In the genomic region with DNA sequence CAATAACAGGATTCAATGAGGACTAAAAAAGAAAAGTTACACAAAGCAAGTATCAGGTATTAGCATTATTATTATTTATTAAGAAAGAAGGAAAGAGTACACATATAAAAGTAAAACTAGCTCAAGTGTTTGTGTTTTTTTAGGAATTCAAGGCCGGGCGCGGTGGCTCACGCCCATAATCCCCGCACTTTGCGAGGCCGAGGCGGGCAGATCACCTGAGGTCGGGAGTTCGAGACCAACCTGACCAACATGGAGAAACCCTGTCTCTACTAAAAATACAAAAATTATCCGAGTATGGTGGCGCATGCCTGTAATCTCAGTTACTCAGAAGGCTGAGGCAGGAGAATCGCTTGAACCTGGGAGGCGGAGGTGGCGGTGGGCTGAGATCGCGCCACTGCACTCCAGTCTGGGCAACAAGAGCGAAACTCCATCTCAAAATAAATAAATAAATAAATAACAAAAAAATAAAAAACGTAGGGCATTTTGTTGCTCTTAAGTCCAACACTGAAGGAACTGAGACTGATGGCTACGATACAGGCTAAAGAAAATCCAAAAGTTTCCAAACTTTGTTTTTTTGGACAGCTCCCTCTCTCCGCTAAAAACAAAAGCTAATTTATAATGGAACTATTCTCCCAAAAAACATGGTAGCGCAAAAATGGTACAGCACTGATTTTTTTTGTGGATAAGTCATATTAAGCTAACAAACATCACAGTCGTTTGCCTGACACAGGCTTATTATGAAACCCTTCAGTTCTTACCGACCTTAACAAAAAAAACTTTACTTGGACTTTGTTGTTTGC, we compare ENCODE assay signal across 8 cellular contexts. TPM values are rescaled to one million over a fixed set of nuclear protein-coding genes. Genes with fewer than 3 reads are reported as not detected.
DNase-seq lines count a peak whose midpoint lies in the region; ATAC-seq lines count a peak whose summit lies in the region.

No MANE protein-coding gene starts in this region.

- peaks cover 36% of the 10 kb centered on the region for H3K4me1 Mint-ChIP-seq in T-helper 1 cell treated with Interleukin-12 subunit alpha and Interleukin-12 subunit beta and Interleukin-4 antibody, amounts not matched to agents 30 μg/mL and 1 μg/mL, for 36 hours (ENCODE audit: low read depth)
- peaks cover 30% of the 10 kb centered on the region for H3K4me1 Mint-ChIP-seq in activated T-helper 17 cell treated with anti-CD3 and anti-CD28 coated beads, Interleukin-2, amount 50 U/mL, for 72 hours

- H3K36me3 ChIP-seq in iPS-18a (ENCODE audit: control insufficient read depth, low read depth, low read length) (no peaks in the 10 kb centered on the region), stomach smooth muscle (ENCODE audit: control insufficient read depth in 2 of 2, insufficient read depth in 2 of 2, low read length in 2 of 2) (no peaks in the 10 kb centered on the region)

- no peaks in the 10 kb centered on the region for H3K9me3 ChIP-seq in iPS-18a (ENCODE audit: control insufficient read depth, low read depth, low read length)
- H3K9me3 ChIP-seq in stomach smooth muscle (ENCODE audit: control insufficient read depth in 2 of 2, low read length in 2 of 2), result no peaks in the 10 kb centered on the region

- H3K27ac ChIP-seq in iPS-18a (ENCODE audit: low read length) (no peak overlapping the region), stomach smooth muscle (ENCODE audit: low read length) (no peak overlapping the region)

- peak overlapping the region; percentile 100 for H3K4me3 Mint-ChIP-seq in T-helper 1 cell treated with Interleukin-12 subunit alpha and Interleukin-12 subunit beta and Interleukin-4 antibody, amounts not matched to agents 30 μg/mL and 1 μg/mL, for 36 hours
- H3K4me3 Mint-ChIP-seq in activated T-helper 17 cell treated with anti-CD3 and anti-CD28 coated beads, Interleukin-2, amount 50 U/mL, for 72 hours, result peak overlapping the region; percentile 94

- no peaks in the 10 kb centered on the region for H3K27me3 Mint-ChIP-seq in T-helper 1 cell treated with Interleukin-12 subunit alpha and Interleukin-12 subunit beta and Interleukin-4 antibody, amounts not matched to agents 30 μg/mL and 1 μg/mL, for 36 hours (ENCODE audit: low read depth)
- H3K27me3 Mint-ChIP-seq in activated T-helper 17 cell treated with anti-CD3 and anti-CD28 coated beads, Interleukin-2, amount 50 U/mL, for 72 hours, result no peaks in the 10 kb centered on the region

- no peaks in the 10 kb centered on the region for H3K27me3 ChIP-seq in iPS-18a (ENCODE audit: control insufficient read depth, insufficient read depth, low read length)
- no peaks in the 10 kb centered on the region for H3K27me3 ChIP-seq in stomach smooth muscle (ENCODE audit: control insufficient read depth in 1 of 2, insufficient read depth in 2 of 2, low read length in 2 of 2)

- H3K27ac Mint-ChIP-seq in T-helper 1 cell treated with Interleukin-12 subunit alpha and Interleukin-12 subunit beta and Interleukin-4 antibody, amounts not matched to agents 30 μg/mL and 1 μg/mL, for 36 hours, result no peak overlapping the region
- peak overlapping the region; percentile 97 for H3K27ac Mint-ChIP-seq in activated T-helper 17 cell treated with anti-CD3 and anti-CD28 coated beads, Interleukin-2, amount 50 U/mL, for 72 hours

- no peaks in the 10 kb centered on the region for H3K9me3 Mint-ChIP-seq in T-helper 1 cell treated with Interleukin-12 subunit alpha and Interleukin-12 subunit beta and Interleukin-4 antibody, amounts not matched to agents 30 μg/mL and 1 μg/mL, for 36 hours
- H3K9me3 Mint-ChIP-seq in activated T-helper 17 cell treated with anti-CD3 and anti-CD28 coated beads, Interleukin-2, amount 50 U/mL, for 72 hours, result no peaks in the 10 kb centered on the region

- H3K4me1 ChIP-seq in iPS-18a (ENCODE audit: control insufficient read depth, low read depth, low read length) (peaks cover 12% of the 10 kb centered on the region), stomach smooth muscle (ENCODE audit: control insufficient read depth, insufficient read depth, low read length) (peaks cover 14% of the 10 kb centered on the region)

- H3K4me3 ChIP-seq in iPS-18a (ENCODE audit: low read length) (peak overlapping the region; percentile 96), stomach smooth muscle (ENCODE audit: low read length in 2 of 2) (peak overlapping the region; percentile 98 to 99)

- peak overlapping the region; percentile 94 for H3K9ac ChIP-seq in iPS-18a (ENCODE audit: low read length)
- H3K9ac ChIP-seq in stomach smooth muscle (ENCODE audit: low read length in 2 of 2), result no peak overlapping the region

- peaks cover 8% of the 10 kb centered on the region for H3K36me3 Mint-ChIP-seq in T-helper 1 cell treated with Interleukin-12 subunit alpha and Interleukin-12 subunit beta and Interleukin-4 antibody, amounts not matched to agents 30 μg/mL and 1 μg/mL, for 36 hours (ENCODE audit: low read depth)
- peaks cover 33% of the 10 kb centered on the region for H3K36me3 Mint-ChIP-seq in activated T-helper 17 cell treated with anti-CD3 and anti-CD28 coated beads, Interleukin-2, amount 50 U/mL, for 72 hours (ENCODE audit: low read depth)

- no peak for DNase-seq in T-helper 1 cell
- no peak for DNase-seq in RKO (ENCODE audit: low spot score)
- DNase-seq in NCI-H1048 (lab: John Stamatoyannopoulos, UW), result no peak

- ATAC-seq in activated T-helper 17 cell treated with anti-CD3 and anti-CD28 coated beads, Interleukin-2, amount 50 U/mL, for 72 hours (replicated peaks), result no peak
- ATAC-seq in HG02884 (IDR thresholded peaks at IDR 0.05; ENCODE audit: unreplicated experiment), result no peak

RNA-seq across cellular contexts. Expression of gene TRAPPC8, which starts 1.7 kb away (rescaled TPM):
- 10 to 100 TPM; 30.6 to 36.5 TPM for total RNA-seq in activated T-helper 17 cell treated with anti-CD3 and anti-CD28 coated beads, Interleukin-2, amount 50 U/mL, for 72 hours
